ENCODE assay signal across 2 cellular contexts in the genomic region with DNA sequence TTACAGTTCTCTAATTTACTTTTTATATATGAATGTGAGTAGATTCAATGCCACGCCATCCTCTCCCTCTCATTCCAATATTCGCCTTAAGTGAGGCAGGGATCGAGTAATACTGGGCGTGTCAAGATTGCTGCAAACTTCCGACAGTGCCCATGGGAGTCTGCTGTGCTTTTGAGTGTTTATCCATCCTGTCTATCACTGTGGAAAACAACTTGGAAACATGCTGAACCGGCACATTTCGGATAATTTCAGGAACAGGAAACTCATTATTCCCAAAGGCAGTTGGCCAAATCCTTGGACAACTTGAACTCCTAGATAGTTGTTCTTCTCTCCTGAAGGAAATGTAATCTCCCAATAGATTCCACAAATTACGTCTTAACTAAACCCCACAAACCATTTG.
TF ChIP-seq lines count a peak whose summit lies in the region.

No MANE protein-coding gene starts in this region.

TF ChIP-seq in HCT116, 20 proteins besides CTCF, POLR2A, EP300 and RAD21:
- no peak for TF ChIP-seq SP1 (IDR thresholded peaks at IDR 0.05; ENCODE audit: low read depth)
- TF ChIP-seq, protein P1, sequence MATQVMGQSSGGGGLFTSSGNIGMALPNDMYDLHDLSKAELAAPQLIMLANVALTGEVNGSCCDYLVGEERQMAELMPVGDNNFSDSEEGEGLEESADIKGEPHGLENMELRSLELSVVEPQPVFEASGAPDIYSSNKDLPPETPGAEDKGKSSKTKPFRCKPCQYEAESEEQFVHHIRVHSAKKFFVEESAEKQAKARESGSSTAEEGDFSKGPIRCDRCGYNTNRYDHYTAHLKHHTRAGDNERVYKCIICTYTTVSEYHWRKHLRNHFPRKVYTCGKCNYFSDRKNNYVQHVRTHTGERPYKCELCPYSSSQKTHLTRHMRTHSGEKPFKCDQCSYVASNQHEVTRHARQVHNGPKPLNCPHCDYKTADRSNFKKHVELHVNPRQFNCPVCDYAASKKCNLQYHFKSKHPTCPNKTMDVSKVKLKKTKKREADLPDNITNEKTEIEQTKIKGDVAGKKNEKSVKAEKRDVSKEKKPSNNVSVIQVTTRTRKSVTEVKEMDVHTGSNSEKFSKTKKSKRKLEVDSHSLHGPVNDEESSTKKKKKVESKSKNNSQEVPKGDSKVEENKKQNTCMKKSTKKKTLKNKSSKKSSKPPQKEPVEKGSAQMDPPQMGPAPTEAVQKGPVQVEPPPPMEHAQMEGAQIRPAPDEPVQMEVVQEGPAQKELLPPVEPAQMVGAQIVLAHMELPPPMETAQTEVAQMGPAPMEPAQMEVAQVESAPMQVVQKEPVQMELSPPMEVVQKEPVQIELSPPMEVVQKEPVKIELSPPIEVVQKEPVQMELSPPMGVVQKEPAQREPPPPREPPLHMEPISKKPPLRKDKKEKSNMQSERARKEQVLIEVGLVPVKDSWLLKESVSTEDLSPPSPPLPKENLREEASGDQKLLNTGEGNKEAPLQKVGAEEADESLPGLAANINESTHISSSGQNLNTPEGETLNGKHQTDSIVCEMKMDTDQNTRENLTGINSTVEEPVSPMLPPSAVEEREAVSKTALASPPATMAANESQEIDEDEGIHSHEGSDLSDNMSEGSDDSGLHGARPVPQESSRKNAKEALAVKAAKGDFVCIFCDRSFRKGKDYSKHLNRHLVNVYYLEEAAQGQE (IDR thresholded peaks at IDR 0.05; ENCODE audit: low read depth): no peak

TF ChIP-seq in H1, 55 proteins besides CTCF, POLR2A, EP300 and RAD21:
- TF ChIP-seq SUZ12 (IDR thresholded peaks at IDR 0.05; ENCODE audit: low read length): no peak
- TF ChIP-seq CEBPB (IDR thresholded peaks at IDR 0.05; ENCODE audit: low read depth, low read length): no peak
- no peak for TF ChIP-seq SP1 (IDR thresholded peaks at IDR 0.05; ENCODE audit: low read depth, low read length)
- no peak for TF ChIP-seq TBP (IDR thresholded peaks at IDR 0.05; ENCODE audit: low read depth, low read length)
- no peak for TF ChIP-seq EGR1 (IDR thresholded peaks at IDR 0.05; ENCODE audit: borderline replicate concordance, low read depth, low read length)
- no peak for TF ChIP-seq CTBP2 (IDR thresholded peaks at IDR 0.05; ENCODE audit: borderline replicate concordance, insufficient read depth, insufficient read length, low read length)
- TF ChIP-seq SIX5 (IDR thresholded peaks at IDR 0.05; ENCODE audit: low read depth, low read length): no peak
- TF ChIP-seq PHF8 (conservative IDR thresholded peaks at IDR 0.05; ENCODE audit: low read depth, low read length): no peak
- no peak for TF ChIP-seq KDM1A (IDR thresholded peaks at IDR 0.05; ENCODE audit: borderline replicate concordance, low read length)
- TF ChIP-seq TEAD4 (IDR thresholded peaks at IDR 0.05; ENCODE audit: low read depth, low read length): no peak
